Comparison of ENCODE assay signal across 26 cellular contexts in genomic region chr12:76457818-76458217, GRCh38.
"Had no signal": no experiment of that assay in that cellular context is flagged by ENCODE, and none has a peak within 500 bp of the region (broad histone marks: within the 10 kb centered on the region; RNA-seq: fewer than 3 reads in every experiment).

No MANE protein-coding gene starts in this region.

- H3K27ac ChIP-seq: colonic mucosa, gastroesophageal sphincter, neural progenitor cell, parathyroid adenoma, right atrium auricular region, suprapubic skin, tibial artery, upper lobe of right lung had no signal

- H3K9me3 Mint-ChIP-seq: activated CD4-positive, alpha-beta memory T cell treated with anti-CD3 and anti-CD28 coated beads, Interleukin-2, amount 10 ng/mL, durations not matched to agents 7 days and 5 days; activated CD4-positive, alpha-beta T cell treated with anti-CD3 and anti-CD28 coated beads, Interleukin-2, amount 10 ng/mL, durations not matched to agents 24 days and 14 days; activated T-cell treated with anti-CD3 and anti-CD28 coated beads, Interleukin-2, amount 50 U/mL, for 24 hours; activated T-helper 17 cell treated with anti-CD3 and anti-CD28 coated beads, Interleukin-2, amount 50 U/mL, for 72 hours; mesothelial cell of epicardium; naive thymus-derived CD8-positive, alpha-beta T cell; neural progenitor cell had no signal

- H3K4me1 ChIP-seq: colonic mucosa, parathyroid adenoma had no signal

- H3K27me3 Mint-ChIP-seq: activated CD4-positive, alpha-beta memory T cell treated with anti-CD3 and anti-CD28 coated beads, Interleukin-2, amount 10 ng/mL, durations not matched to agents 7 days and 5 days; activated CD4-positive, alpha-beta T cell treated with anti-CD3 and anti-CD28 coated beads, Interleukin-2, amount 10 ng/mL, durations not matched to agents 24 days and 14 days; activated T-cell treated with anti-CD3 and anti-CD28 coated beads, Interleukin-2, amount 50 U/mL, for 24 hours; activated T-helper 17 cell treated with anti-CD3 and anti-CD28 coated beads, Interleukin-2, amount 50 U/mL, for 72 hours; naive thymus-derived CD8-positive, alpha-beta T cell had no signal

- DNase-seq: activated CD4-positive, alpha-beta memory T cell treated with anti-CD3 and anti-CD28 coated beads, Interleukin-2, amount 10 ng/mL, durations not matched to agents 7 days and 5 days; activated CD4-positive, alpha-beta T cell treated with anti-CD3 and anti-CD28 coated beads, Interleukin-2, amount 10 ng/mL, durations not matched to agents 24 days and 14 days; activated CD4-positive, CD25-positive, alpha-beta regulatory T cell treated with anti-CD3 and anti-CD28 coated beads, Interleukin-2, amount 50 U/mL, for 72 hours; activated CD8-positive, alpha-beta memory T cell treated with anti-CD3 and anti-CD28 coated beads, Interleukin-2, amount 50 U/mL, for 48 hours; activated gamma-delta T cell treated with Interleukin-2 at 50 U/mL for 16 hours; activated naive CD4-positive, alpha-beta T cell treated with anti-CD3 and anti-CD28 coated beads, Interleukin-2, amount 50 U/mL, for 16 hours; activated T-cell treated with anti-CD3 and anti-CD28 coated beads, Interleukin-2, amount 50 U/mL, for 24 hours; cerebellar nuclear complex; colonic mucosa; effector CD8-positive, alpha-beta T cell; head of caudate nucleus; hippocampal formation; left colon; naive thymus-derived CD8-positive, alpha-beta T cell; occipital lobe; stimulated activated CD4-positive, alpha-beta T cell treated with anti-CD3 and anti-CD28 coated beads, Interleukin-15, amount 100 ng/mL, for 24 hours; T-helper 2 cell; tibial artery; upper lobe of right lung had no signal

- H3K9me3 ChIP-seq: colonic mucosa, gastroesophageal sphincter, right atrium auricular region, suprapubic skin, tibial artery, upper lobe of right lung had no signal

- H3K36me3 ChIP-seq: colonic mucosa, gastroesophageal sphincter, neural progenitor cell, right atrium auricular region, suprapubic skin, tibial artery, upper lobe of right lung had no signal

- H3K36me3 Mint-ChIP-seq: mesothelial cell of epicardium, neural progenitor cell had no signal

- H3K4me3 ChIP-seq: colonic mucosa, gastroesophageal sphincter, neural progenitor cell, right atrium auricular region, suprapubic skin, tibial artery, upper lobe of right lung had no signal

- ATAC-seq: activated T-helper 17 cell treated with anti-CD3 and anti-CD28 coated beads, Interleukin-2, amount 50 U/mL, for 72 hours; gastroesophageal sphincter; left colon; naive thymus-derived CD8-positive, alpha-beta T cell; upper lobe of right lung had no signal

- H3K4me3 Mint-ChIP-seq: activated CD4-positive, alpha-beta memory T cell treated with anti-CD3 and anti-CD28 coated beads, Interleukin-2, amount 10 ng/mL, durations not matched to agents 7 days and 5 days; activated CD4-positive, alpha-beta T cell treated with anti-CD3 and anti-CD28 coated beads, Interleukin-2, amount 10 ng/mL, durations not matched to agents 24 days and 14 days; activated T-cell treated with anti-CD3 and anti-CD28 coated beads, Interleukin-2, amount 50 U/mL, for 24 hours; activated T-helper 17 cell treated with anti-CD3 and anti-CD28 coated beads, Interleukin-2, amount 50 U/mL, for 72 hours; mesothelial cell of epicardium; neural progenitor cell had no signal

- H3K27me3 ChIP-seq: colonic mucosa, gastroesophageal sphincter, neural progenitor cell, right atrium auricular region, suprapubic skin, tibial artery, upper lobe of right lung had no signal

- H3K27ac Mint-ChIP-seq: activated CD4-positive, alpha-beta memory T cell treated with anti-CD3 and anti-CD28 coated beads, Interleukin-2, amount 10 ng/mL, durations not matched to agents 7 days and 5 days; activated CD4-positive, alpha-beta T cell treated with anti-CD3 and anti-CD28 coated beads, Interleukin-2, amount 10 ng/mL, durations not matched to agents 24 days and 14 days; activated T-helper 17 cell treated with anti-CD3 and anti-CD28 coated beads, Interleukin-2, amount 50 U/mL, for 72 hours; mesothelial cell of epicardium; neural progenitor cell had no signal
